Comparison of ENCODE assay signal across 2 cellular contexts in the genomic region with DNA sequence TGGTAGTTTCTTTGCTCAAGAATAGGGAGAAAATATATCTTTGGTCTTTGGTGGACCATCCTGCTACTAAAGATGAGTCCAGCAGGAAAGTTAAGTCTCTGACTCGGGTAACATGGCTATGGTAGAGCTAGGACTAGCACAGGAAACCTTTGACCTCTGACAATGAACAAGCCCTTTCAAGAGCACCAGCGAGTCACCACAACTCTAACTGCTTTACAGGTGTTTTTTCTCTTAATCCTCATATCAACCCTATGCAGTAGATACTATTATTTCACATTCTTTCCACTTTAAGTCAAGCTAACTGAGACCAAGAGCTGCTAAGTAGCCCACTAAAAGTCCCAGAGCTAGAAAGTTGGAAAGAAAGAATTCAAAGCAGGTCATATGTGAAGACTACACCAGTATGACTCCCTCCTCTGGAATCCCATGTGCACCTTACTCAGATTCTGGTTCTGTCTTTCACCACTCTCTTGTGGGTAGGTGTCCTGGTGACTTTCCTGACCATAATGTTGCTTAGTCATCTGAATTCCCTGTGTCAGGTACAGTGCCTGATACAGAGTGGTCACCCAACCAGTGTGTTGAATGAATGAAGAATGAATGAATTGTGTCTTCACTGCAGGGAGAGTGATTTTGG.
TF ChIP-seq lines count a peak whose summit lies in the region.

No MANE protein-coding gene starts in this region.

TF ChIP-seq in A549, 52 proteins besides CTCF, POLR2A, EP300 and RAD21:
- TF ChIP-seq, protein P1, sequence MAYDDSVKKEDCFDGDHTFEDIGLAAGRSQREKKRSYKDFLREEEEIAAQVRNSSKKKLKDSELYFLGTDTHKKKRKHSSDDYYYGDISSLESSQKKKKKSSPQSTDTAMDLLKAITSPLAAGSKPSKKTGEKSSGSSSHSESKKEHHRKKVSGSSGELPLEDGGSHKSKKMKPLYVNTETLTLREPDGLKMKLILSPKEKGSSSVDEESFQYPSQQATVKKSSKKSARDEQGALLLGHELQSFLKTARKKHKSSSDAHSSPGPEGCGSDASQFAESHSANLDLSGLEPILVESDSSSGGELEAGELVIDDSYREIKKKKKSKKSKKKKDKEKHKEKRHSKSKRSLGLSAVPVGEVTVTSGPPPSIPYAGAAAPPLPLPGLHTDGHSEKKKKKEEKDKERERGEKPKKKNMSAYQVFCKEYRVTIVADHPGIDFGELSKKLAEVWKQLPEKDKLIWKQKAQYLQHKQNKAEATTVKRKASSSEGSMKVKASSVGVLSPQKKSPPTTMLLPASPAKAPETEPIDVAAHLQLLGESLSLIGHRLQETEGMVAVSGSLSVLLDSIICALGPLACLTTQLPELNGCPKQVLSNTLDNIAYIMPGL (CRISPR knock-in tag; IDR thresholded peaks at IDR 0.05; ENCODE audit: borderline replicate concordance) = no peak
- TF ChIP-seq RCOR1 (IDR thresholded peaks at IDR 0.05; ENCODE audit: low read depth, low read length) = no peak
- TF ChIP-seq, protein P2, sequence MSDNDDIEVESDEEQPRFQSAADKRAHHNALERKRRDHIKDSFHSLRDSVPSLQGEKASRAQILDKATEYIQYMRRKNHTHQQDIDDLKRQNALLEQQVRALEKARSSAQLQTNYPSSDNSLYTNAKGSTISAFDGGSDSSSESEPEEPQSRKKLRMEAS (IDR thresholded peaks at IDR 0.05) = peak; percentile 49; the same call in 1 of the 2 replicates
- 0 out of 2 replicates have a peak, but pooled peaks have one; percentile 11 for TF ChIP-seq FOSL2 (IDR thresholded peaks at IDR 0.05)
- peak; percentile 62 for TF ChIP-seq FOSL2 (CRISPR knock-in tag; IDR thresholded peaks at IDR 0.05)
- TF ChIP-seq MAFK (IDR thresholded peaks at IDR 0.05; ENCODE audit: partially characterized antibody) = peak; percentile 91
- TF ChIP-seq, protein P3, sequence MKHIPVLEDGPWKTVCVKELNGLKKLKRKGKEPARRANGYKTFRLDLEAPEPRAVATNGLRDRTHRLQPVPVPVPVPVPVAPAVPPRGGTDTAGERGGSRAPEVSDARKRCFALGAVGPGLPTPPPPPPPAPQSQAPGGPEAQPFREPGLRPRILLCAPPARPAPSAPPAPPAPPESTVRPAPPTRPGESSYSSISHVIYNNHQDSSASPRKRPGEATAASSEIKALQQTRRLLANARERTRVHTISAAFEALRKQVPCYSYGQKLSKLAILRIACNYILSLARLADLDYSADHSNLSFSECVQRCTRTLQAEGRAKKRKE (CRISPR knock-in tag; IDR thresholded peaks at IDR 0.05; ENCODE audit: low read depth) = peak; percentile 7; the same call in 1 of the 2 replicates
- peak; percentile 9; the same call in 1 of the 2 replicates for TF ChIP-seq GATA3 (IDR thresholded peaks at IDR 0.05; ENCODE audit: borderline replicate concordance)
- TF ChIP-seq JUNB (IDR thresholded peaks at IDR 0.05) = peak; percentile 40; the same call in 1 of the 2 replicates

TF ChIP-seq in HCT116, 20 proteins besides CTCF, POLR2A, EP300 and RAD21 (continued from another document):
- TF ChIP-seq, protein P4, sequence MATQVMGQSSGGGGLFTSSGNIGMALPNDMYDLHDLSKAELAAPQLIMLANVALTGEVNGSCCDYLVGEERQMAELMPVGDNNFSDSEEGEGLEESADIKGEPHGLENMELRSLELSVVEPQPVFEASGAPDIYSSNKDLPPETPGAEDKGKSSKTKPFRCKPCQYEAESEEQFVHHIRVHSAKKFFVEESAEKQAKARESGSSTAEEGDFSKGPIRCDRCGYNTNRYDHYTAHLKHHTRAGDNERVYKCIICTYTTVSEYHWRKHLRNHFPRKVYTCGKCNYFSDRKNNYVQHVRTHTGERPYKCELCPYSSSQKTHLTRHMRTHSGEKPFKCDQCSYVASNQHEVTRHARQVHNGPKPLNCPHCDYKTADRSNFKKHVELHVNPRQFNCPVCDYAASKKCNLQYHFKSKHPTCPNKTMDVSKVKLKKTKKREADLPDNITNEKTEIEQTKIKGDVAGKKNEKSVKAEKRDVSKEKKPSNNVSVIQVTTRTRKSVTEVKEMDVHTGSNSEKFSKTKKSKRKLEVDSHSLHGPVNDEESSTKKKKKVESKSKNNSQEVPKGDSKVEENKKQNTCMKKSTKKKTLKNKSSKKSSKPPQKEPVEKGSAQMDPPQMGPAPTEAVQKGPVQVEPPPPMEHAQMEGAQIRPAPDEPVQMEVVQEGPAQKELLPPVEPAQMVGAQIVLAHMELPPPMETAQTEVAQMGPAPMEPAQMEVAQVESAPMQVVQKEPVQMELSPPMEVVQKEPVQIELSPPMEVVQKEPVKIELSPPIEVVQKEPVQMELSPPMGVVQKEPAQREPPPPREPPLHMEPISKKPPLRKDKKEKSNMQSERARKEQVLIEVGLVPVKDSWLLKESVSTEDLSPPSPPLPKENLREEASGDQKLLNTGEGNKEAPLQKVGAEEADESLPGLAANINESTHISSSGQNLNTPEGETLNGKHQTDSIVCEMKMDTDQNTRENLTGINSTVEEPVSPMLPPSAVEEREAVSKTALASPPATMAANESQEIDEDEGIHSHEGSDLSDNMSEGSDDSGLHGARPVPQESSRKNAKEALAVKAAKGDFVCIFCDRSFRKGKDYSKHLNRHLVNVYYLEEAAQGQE (IDR thresholded peaks at IDR 0.05; ENCODE audit: low read depth) = no peak
- TF ChIP-seq, protein P5, sequence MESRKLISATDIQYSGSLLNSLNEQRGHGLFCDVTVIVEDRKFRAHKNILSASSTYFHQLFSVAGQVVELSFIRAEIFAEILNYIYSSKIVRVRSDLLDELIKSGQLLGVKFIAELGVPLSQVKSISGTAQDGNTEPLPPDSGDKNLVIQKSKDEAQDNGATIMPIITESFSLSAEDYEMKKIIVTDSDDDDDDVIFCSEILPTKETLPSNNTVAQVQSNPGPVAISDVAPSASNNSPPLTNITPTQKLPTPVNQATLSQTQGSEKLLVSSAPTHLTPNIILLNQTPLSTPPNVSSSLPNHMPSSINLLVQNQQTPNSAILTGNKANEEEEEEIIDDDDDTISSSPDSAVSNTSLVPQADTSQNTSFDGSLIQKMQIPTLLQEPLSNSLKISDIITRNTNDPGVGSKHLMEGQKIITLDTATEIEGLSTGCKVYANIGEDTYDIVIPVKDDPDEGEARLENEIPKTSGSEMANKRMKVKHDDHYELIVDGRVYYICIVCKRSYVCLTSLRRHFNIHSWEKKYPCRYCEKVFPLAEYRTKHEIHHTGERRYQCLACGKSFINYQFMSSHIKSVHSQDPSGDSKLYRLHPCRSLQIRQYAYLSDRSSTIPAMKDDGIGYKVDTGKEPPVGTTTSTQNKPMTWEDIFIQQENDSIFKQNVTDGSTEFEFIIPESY (IDR thresholded peaks at IDR 0.05; ENCODE audit: extremely low read depth, insufficient replicate concordance, low read length) = no peak
- TF ChIP-seq JUND (IDR thresholded peaks at IDR 0.05) (peak; percentile 42), SRF (IDR thresholded peaks at IDR 0.05; ENCODE audit: low read depth) (no peak), ELF1 (IDR thresholded peaks at IDR 0.05; ENCODE audit: borderline replicate concordance, low read depth) (no peak), EGR1 (IDR thresholded peaks at IDR 0.05; ENCODE audit: low read depth) (no peak), CBX3 (IDR thresholded peaks at IDR 0.05; ENCODE audit: low read depth) (peak; percentile 59; the same call in 1 of the 2 replicates), ZNF274 (IDR thresholded peaks at IDR 0.05; ENCODE audit: low read depth, low read length) (no peak)
- TF ChIP-seq, protein P2 (IDR thresholded peaks at IDR 0.05) = peak; percentile 43; the same call in 1 of the 2 replicates
